In the genomic region with DNA sequence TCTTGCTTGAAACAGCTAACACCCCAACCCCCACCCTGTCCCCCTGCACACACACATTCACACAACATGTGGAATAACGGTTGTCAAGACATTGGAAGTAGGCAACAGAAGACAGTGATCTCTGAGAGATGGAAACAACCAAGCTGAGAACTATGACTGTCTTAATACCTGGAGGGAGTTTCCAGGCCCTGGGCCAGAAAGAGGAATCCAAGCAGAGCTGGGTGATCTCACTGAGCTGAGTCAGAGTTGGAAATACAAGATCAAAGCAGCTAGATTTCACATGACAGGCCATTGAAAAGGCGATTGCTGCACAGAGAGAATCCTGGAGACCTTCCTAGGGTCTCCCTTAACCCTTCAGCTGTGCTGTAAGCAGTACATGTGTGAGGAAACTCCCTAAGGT, we compare ENCODE assay signal across 8 cellular contexts.
DNase-seq lines count a peak whose midpoint lies in the region; ATAC-seq and FAIRE-seq lines count a peak whose summit lies in the region.

No MANE protein-coding gene starts in this region.

- H3K36me3 Mint-ChIP-seq in T-helper 17 cell (ENCODE audit: low read depth), result no peaks in the 10 kb centered on the region

- no peak overlapping the region for H3K4me3 Mint-ChIP-seq in T-helper 17 cell

- H3K27ac Mint-ChIP-seq in T-helper 17 cell, result peak overlapping the region; percentile 34

- H3K9me3 ChIP-seq in T-helper 17 cell (ENCODE audit: control insufficient read depth, low read length, poor library complexity, severe bottlenecking), result no peaks in the 10 kb centered on the region

- ATAC-seq in HG02938 (IDR thresholded peaks at IDR 0.05; ENCODE audit: unreplicated experiment) (peak; percentile 57), T-helper 17 cell (peak; percentile 63)

- no peaks in the 10 kb centered on the region for H3K27me3 Mint-ChIP-seq in T-helper 17 cell

- H3K4me1 Mint-ChIP-seq in T-helper 17 cell, result peaks cover 38% of the 10 kb centered on the region

- peak; percentile 6 for DNase-seq in activated T-cell treated with anti-CD3 and anti-CD28 coated beads for 24 hours (ENCODE audit: low read depth)
- no peak for DNase-seq in activated T-cell treated with anti-CD3 and anti-CD28 coated beads, Interleukin-2, amount 50 U/mL, for 1 hour
- no peak for DNase-seq in T-helper 17 cell
- peak; percentile 43 for DNase-seq in iPS-NIHi11 (ENCODE audit: low spot score)
- DNase-seq in putamen (ENCODE audit: low spot score), result no peak
- DNase-seq in GM19239 (ENCODE audit: insufficient read length, low spot score), result no peak
- DNase-seq in NCI-H146 treated with DMSO at 0.1 percent for 48 hours (lab: John Stamatoyannopoulos, UW; ENCODE audit: unreplicated experiment), result no peak

- no peak for FAIRE-seq in GM19239 (lab: Jason Lieb, UNC)

Comparison
In these comparisons a context has a peak if more than half of its experiments do, and no peak if none do; other contexts are left out.
1. DNase-seq: peak in activated T-cell treated with anti-CD3 and anti-CD28 coated beads for 24 hours (single experiment) and iPS-NIHi11 (single experiment); none in activated T-cell treated with anti-CD3 and anti-CD28 coated beads, Interleukin-2, amount 50 U/mL, for 1 hour (single experiment), T-helper 17 cell (0 of 3), putamen (single experiment), GM19239 (single experiment) and NCI-H146 treated with DMSO at 0.1 percent for 48 hours (single experiment).